In the genomic region with DNA sequence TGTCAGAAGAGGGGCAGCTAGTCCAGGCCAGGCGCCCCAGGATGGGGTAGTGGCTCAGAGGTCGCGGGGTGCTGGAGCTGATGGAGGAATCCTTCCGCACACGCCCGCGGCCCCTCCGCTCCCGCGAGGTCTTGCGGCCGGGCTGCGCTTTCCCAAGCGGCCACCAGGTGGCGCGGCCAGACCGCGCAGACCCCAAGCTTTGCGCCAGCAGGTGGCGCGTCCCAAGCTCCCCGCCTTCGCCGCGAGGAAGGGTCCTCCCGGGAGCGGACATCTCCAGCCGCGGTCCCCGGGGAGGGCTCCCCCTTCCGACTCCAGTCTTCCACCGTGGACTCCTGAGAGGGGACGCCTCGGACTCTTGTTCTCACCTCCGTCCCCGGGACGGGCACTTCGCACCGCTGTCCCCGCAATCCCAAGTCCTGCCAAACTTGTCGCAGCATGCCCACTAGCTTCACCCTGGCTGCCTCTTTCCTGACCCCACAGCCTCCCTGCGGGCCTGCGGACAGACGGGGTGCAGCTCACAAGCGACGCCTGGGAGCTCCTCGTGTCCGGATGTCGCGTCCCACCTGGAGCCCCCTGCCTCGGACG, we compare ENCODE assay signal across 8 cellular contexts. TPM values are rescaled to one million over a fixed set of nuclear protein-coding genes. Genes with fewer than 3 reads are reported as not detected.
A peak's percentile ranks its signal among the peaks of the same experiment; 100 is the strongest.
DNase-seq lines count a peak whose midpoint lies in the region; ATAC-seq and TF ChIP-seq lines count a peak whose summit lies in the region.

No MANE protein-coding gene starts in this region.

- peak overlapping the region; percentile 62 for H3K9ac ChIP-seq in mucosa of stomach (ENCODE audit: low read length)

- ATAC-seq in GM18867 (IDR thresholded peaks at IDR 0.05; ENCODE audit: unreplicated experiment) = peak; percentile 85
- ATAC-seq in HG03135 (IDR thresholded peaks at IDR 0.05; ENCODE audit: unreplicated experiment) = peak; percentile 69

- DNase-seq in AG09309 (ENCODE audit: low read depth) = peak; percentile 10
- DNase-seq in NCI-H774 (lab: John Stamatoyannopoulos, UW) = peak; percentile 2
- DNase-seq in activated CD8-positive, alpha-beta memory T cell treated with anti-CD3 and anti-CD28 coated beads, Interleukin-2, amount 50 U/mL, for 48 hours = peak; percentile 90
- no peak for DNase-seq in epithelial cell of proximal tubule (ENCODE audit: low read depth)
- peak; percentile 55 for DNase-seq in stimulated activated CD8-positive, alpha-beta memory T cell treated with anti-CD3 and anti-CD28 coated beads, Interleukin-4, amount 100 ng/mL, for 24 hours (ENCODE audit: low read depth)

- no peaks in the 10 kb centered on the region for H3K9me3 ChIP-seq in mucosa of stomach (ENCODE audit: control insufficient read depth, low read length)

- H3K36me3 ChIP-seq in mucosa of stomach (ENCODE audit: control insufficient read depth, insufficient read depth, low read length) = no peaks in the 10 kb centered on the region

- TF ChIP-seq CTCF in AG09309 (IDR thresholded peaks at IDR 0.05; ENCODE audit: control insufficient read depth, insufficient read depth, low read depth, low read length, missing control alignments) (peak; percentile 100), epithelial cell of proximal tubule (conservative IDR thresholded peaks at IDR 0.05; ENCODE audit: low read depth, low read length) (peak; percentile 100)

- peak overlapping the region; percentile 48 for H3K4me3 ChIP-seq in AG09309 (ENCODE audit: control insufficient read depth, low read depth, low read length)
- H3K4me3 ChIP-seq in epithelial cell of proximal tubule (ENCODE audit: low read depth, low read length) = peak overlapping the region; percentile 73
- H3K4me3 ChIP-seq in mucosa of stomach (ENCODE audit: low read length) = peak overlapping the region; percentile 58

- H3K4me1 ChIP-seq in mucosa of stomach (ENCODE audit: control insufficient read depth, insufficient read depth, low read length) = peaks cover 17% of the 10 kb centered on the region

- peaks cover 30% of the 10 kb centered on the region for H3K27me3 ChIP-seq in mucosa of stomach (ENCODE audit: control insufficient read depth, insufficient read depth, low read length)

RNA-seq across cellular contexts. Expression of gene KCNK18, which starts 19.4 kb away (rescaled TPM):
- total RNA-seq in epithelial cell of proximal tubule = not detected in 2 replicates

RNA-seq across cellular contexts. Expression of gene SLC18A2, which starts 24.2 kb away (rescaled TPM):
- 0.40 and 0.72 TPM in 2 replicates for total RNA-seq in epithelial cell of proximal tubule
